ENCODE assay signal across 18 cellular contexts in the genomic region with DNA sequence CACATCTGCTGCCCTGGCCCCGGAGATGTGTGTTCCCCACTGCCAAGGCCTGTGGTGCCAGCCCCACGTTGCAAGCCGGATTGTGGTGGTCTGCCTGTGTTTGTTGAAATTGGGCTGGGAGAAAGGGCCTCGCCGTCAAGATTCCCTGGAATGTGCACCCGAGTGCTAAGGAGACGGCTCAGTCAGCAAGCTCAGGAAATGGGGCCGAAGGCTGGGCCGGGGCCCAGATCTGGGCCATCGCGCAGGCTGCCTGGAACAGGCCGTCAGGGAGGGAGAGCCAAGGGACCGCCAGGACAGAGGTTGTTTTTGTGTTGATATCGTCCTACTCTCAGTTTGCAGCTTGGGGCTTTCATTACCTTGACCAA.
DNase-seq lines count a peak whose midpoint lies in the region; ATAC-seq, FAIRE-seq and TF ChIP-seq lines count a peak whose summit lies in the region.
"Had no signal": no experiment of that assay in that cellular context is flagged by ENCODE, and none has a peak within 500 bp of the region (broad histone marks: within the 10 kb centered on the region; RNA-seq: fewer than 3 reads in every experiment).

No MANE protein-coding gene starts in this region.

- peaks cover 6% of the 10 kb centered on the region for H3K4me1 Mint-ChIP-seq in astrocyte (ENCODE audit: low read depth, unreplicated experiment)
- H3K4me1 Mint-ChIP-seq: brain, T-cell had no signal

- TF ChIP-seq CTCF in astrocyte (IDR thresholded peaks at IDR 0.05; ENCODE audit: insufficient read depth, low read depth, low read length) = no peak
- TF ChIP-seq CTCF in tibial artery (IDR thresholded peaks at IDR 0.05) = no peak

- H3K4me1 ChIP-seq in astrocyte (ENCODE audit: insufficient read depth, low read length) (peaks cover 10% of the 10 kb centered on the region), tibial artery (peaks cover 5 to 17% (median 8%) of the 10 kb centered on the region in 4 donors)
- H3K4me1 ChIP-seq: BE2C, parathyroid adenoma had no signal

- H3K4me3 ChIP-seq in astrocyte (ENCODE audit: insufficient read depth, low read depth, low read length) (no peak overlapping the region), tibial artery (no peak overlapping the region)
- H3K4me3 ChIP-seq: K562 had no signal

- peak overlapping the region; percentile 85 for H3K27ac ChIP-seq in astrocyte (ENCODE audit: low read depth, low read length)
- H3K27ac ChIP-seq in tibial artery = peak overlapping the region; percentile 77 to 85
- H3K27ac ChIP-seq: parathyroid adenoma had no signal

- no peak for FAIRE-seq in astrocyte (lab: Jason Lieb, UNC)
- FAIRE-seq in HTR-8/SVneo (lab: Jason Lieb, UNC) = no peak
- FAIRE-seq: K562 had no signal

- H3K27ac Mint-ChIP-seq in astrocyte (ENCODE audit: unreplicated experiment) = no peak overlapping the region
- H3K27ac Mint-ChIP-seq: brain, T-cell had no signal

- H3K9me3 ChIP-seq in astrocyte (ENCODE audit: insufficient read depth, low read depth, low read length) (peaks cover 3% of the 10 kb centered on the region), tibial artery (peaks cover 0 to 7% (median 0%) of the 10 kb centered on the region in 3 donors)

- H3K27me3 Mint-ChIP-seq in astrocyte (ENCODE audit: low read depth, unreplicated experiment) = peaks cover 24% of the 10 kb centered on the region

- H3K9me3 Mint-ChIP-seq in astrocyte (ENCODE audit: unreplicated experiment) = peaks cover 9% of the 10 kb centered on the region

- H3K9ac ChIP-seq in astrocyte (ENCODE audit: low read length) = peak overlapping the region; percentile 74
- H3K9ac ChIP-seq: parathyroid adenoma had no signal

- peak; percentile 84 for ATAC-seq in Right ventricle myocardium superior (ENCODE audit: poor library complexity)
- ATAC-seq: K562; stimulated activated naive CD8-positive, alpha-beta T cell treated with anti-CD3 and anti-CD28 coated beads, Interleukin-15, Interleukin-2, amounts not matched to agents 100 U/mL and 50 U/mL, for 24 hours; T-cell had no signal

- H3K79me2 ChIP-seq in astrocyte (ENCODE audit: insufficient read depth, low read length) = no peaks in the 10 kb centered on the region
- H3K79me2 ChIP-seq: parathyroid adenoma had no signal

- peak overlapping the region; percentile 56 for H3K4me2 ChIP-seq in astrocyte (ENCODE audit: low read length)

- H2AFZ ChIP-seq in astrocyte (ENCODE audit: low read depth, low read length) = peak overlapping the region; percentile 69
- H2AFZ ChIP-seq: parathyroid adenoma had no signal

- no peak overlapping the region for H3K4me3 Mint-ChIP-seq in astrocyte (ENCODE audit: unreplicated experiment)
- H3K4me3 Mint-ChIP-seq: brain, T-cell had no signal

- intact Hi-C loops in Right ventricle myocardium superior (cut with DNase I) = no loop called here
- intact Hi-C loops in tibial artery (cut with DNase I; ENCODE audit: low total_unique reads) = no loop called here

- H3K27me3 ChIP-seq in astrocyte (ENCODE audit: insufficient read depth, low read length) (no peaks in the 10 kb centered on the region), tibial artery (no peaks in the 10 kb centered on the region)

- no peaks in the 10 kb centered on the region for H3K36me3 ChIP-seq in astrocyte (ENCODE audit: insufficient read depth, low read length)
- no peaks in the 10 kb centered on the region for H3K36me3 ChIP-seq in tibial artery
- H3K36me3 ChIP-seq: BE2C had no signal

- H4K20me1 ChIP-seq in astrocyte (ENCODE audit: insufficient read depth, low read length) = no peaks in the 10 kb centered on the region

- H3K36me3 Mint-ChIP-seq in astrocyte (ENCODE audit: low read depth, unreplicated experiment) = no peaks in the 10 kb centered on the region
- H3K36me3 Mint-ChIP-seq: brain, T-cell had no signal

- DNase-seq in astrocyte (ENCODE audit: low read depth) (no peak), Right ventricle myocardium superior (peak; percentile 58), midbrain (lab: John Stamatoyannopoulos, UW) (peak; percentile 61), tibial artery (peak in 1 of 2 donors; percentile 73), occipital lobe (lab: John Stamatoyannopoulos, UW) (no peak), NCI-H82 (lab: John Stamatoyannopoulos, UW) (no peak), HTR-8/SVneo (ENCODE audit: insufficient read length, low spot score) (no peak)
- DNase-seq in activated naive CD4-positive, alpha-beta T cell treated with Interleukin-2 at 50 U/mL for 16 hours = no peak
- DNase-seq: activated gamma-delta T cell; BE2C; DMS 273 treated with DMSO at 0.1 percent for 48 hours; NCI-H1048; NCI-H2107; stimulated activated naive CD8-positive, alpha-beta T cell treated with anti-CD3 and anti-CD28 coated beads, Interleukin-15, Interleukin-2, amounts not matched to agents 100 U/mL and 50 U/mL, for 24 hours; T-cell had no signal

Comparison
In these comparisons a context has a peak if more than half of its experiments do, and no peak if none do; other contexts are left out.
1. DNase-seq: peak in Right ventricle myocardium superior (single experiment) and midbrain (single experiment); none in astrocyte (single experiment), occipital lobe (single experiment), NCI-H82 (single experiment), HTR-8/SVneo (single experiment) and activated naive CD4-positive, alpha-beta T cell treated with Interleukin-2 at 50 U/mL for 16 hours (single experiment).